Comparison of ENCODE assay signal across 8 cellular contexts in the genomic region with DNA sequence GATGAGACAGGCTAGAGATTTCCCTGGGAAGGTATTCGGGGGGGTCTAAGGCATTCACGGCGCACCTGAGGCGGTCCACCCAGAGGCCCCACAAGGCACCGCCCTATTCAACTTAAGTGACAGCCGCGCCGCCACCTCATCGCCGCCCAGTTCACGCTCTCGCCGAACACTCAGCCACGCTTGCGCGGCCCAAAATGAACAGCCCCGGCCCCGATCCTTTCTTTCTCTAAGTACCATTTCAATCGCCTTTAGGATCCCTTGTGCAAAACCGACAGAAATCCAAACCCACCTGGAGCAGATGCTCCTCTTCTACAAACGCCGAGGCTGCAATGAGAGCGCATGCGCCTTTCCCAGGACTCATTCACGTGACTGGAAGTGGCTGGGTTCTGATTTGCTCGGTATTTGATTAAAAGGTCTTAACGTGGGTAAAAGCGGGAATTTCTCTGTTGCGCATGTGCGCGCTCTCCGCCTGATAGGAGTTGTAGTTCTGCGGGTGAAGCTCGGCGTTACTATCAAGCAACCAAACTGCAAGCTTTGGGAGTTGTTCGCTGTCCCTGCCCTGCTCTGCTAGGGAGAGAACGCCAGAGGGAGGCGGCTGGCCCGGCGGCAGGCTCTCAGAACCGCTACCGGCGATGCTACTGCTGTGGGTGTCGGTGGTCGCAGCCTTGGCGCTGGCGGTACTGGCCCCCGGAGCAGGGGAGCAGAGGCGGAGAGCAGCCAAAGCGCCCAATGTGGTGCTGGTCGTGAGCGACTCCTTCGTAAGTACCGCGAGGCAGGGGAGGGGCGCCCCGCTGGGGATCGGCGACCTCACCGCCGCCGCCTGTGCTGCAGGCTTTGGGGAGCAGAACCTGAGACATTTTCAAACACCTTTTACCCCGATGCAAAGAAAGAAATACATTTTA. TPM values are rescaled to one million over a fixed set of nuclear protein-coding genes. Genes with fewer than 3 reads are reported as not detected.
A peak's percentile ranks its signal among the peaks of the same experiment; 100 is the strongest.
DNase-seq lines count a peak whose midpoint lies in the region; ATAC-seq and TF ChIP-seq lines count a peak whose summit lies in the region.

A gene with protein sequence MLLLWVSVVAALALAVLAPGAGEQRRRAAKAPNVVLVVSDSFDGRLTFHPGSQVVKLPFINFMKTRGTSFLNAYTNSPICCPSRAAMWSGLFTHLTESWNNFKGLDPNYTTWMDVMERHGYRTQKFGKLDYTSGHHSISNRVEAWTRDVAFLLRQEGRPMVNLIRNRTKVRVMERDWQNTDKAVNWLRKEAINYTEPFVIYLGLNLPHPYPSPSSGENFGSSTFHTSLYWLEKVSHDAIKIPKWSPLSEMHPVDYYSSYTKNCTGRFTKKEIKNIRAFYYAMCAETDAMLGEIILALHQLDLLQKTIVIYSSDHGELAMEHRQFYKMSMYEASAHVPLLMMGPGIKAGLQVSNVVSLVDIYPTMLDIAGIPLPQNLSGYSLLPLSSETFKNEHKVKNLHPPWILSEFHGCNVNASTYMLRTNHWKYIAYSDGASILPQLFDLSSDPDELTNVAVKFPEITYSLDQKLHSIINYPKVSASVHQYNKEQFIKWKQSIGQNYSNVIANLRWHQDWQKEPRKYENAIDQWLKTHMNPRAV (plus strand): TSS at position 455 of the 902 bp plus-strand sequence. CDS start 178 bp downstream, at position 633.
Gene SKIC3 (minus strand): TSS at position 331 of the 902 bp plus-strand sequence. CDS start 7,827 bp downstream, outside the sequence.

- peak; percentile 83 for TF ChIP-seq POLR2A in GM19099 (IDR thresholded peaks at IDR 0.05; ENCODE audit: extremely low read depth, insufficient read length, low read depth)

- H3K4me3 ChIP-seq in choroid plexus epithelial cell (ENCODE audit: low read depth, low read length) = peak within 1 kb of the TSS; percentile 76

- ATAC-seq in HG03432 (IDR thresholded peaks at IDR 0.05; ENCODE audit: unreplicated experiment) = peak; percentile 94

- DNase-seq in Ammon's horn (ENCODE audit: low spot score) (peak; percentile 97), NCI-H460 (ENCODE audit: extremely low read depth, low read depth) (peak; percentile 98), choroid plexus epithelial cell (ENCODE audit: low read depth) (peak; percentile 100), kidney glomerular epithelial cell (lab: John Stamatoyannopoulos, UW) (peak; percentile 99)
- peak; percentile 75 to 84 for DNase-seq in activated CD4-positive, alpha-beta T cell treated with anti-CD3 and anti-CD28 coated beads for 24 hours (ENCODE audit: low read depth in 2 of 2)
- DNase-seq in stimulated activated CD4-positive, alpha-beta T cell treated with anti-CD3 and anti-CD28 coated beads, Interleukin-1b, Interleukin-23, amount 100 ng/mL, for 1 hour (ENCODE audit: low read depth in 2 of 2) = peak; percentile 70 to 79

- peak; percentile 64 for TF ChIP-seq CTCF in choroid plexus epithelial cell (conservative IDR thresholded peaks at IDR 0.05; ENCODE audit: low read depth, low read length)

RNA-seq across cellular contexts. Expression of the first gene that starts in this region (rescaled TPM):
- total RNA-seq in NCI-H460 (2014; rRNA removed; shearing (Covaris generic)) = 10.0 and 12.4 TPM in 2 replicates
- 6.4 and 6.5 TPM in 2 replicates for polyA plus RNA-seq in NCI-H460 (2014; cell fraction: nucleus; rRNA removed)

RNA-seq across cellular contexts. Expression of gene SKIC3, which starts in this region (rescaled TPM):
- total RNA-seq in NCI-H460 (2014; rRNA removed; shearing (Covaris generic)) = 91.2 and 105 TPM in 2 replicates
- 164 and 236 TPM in 2 replicates for polyA plus RNA-seq in NCI-H460 (2014; cell fraction: nucleus; rRNA removed)

Comparison
In these comparisons a context has a peak if more than half of its experiments do, and no peak if none do; other contexts are left out.
1. Peak in every context shown above with its lines: DNase-seq, ATAC-seq and H3K4me3 ChIP-seq.